Comparison of ENCODE assay signal across 13 cellular contexts in genomic region chr13:32840840-32841713, GRCh38.
DNase-seq lines count a peak whose midpoint lies in the region; ATAC-seq, FAIRE-seq and TF ChIP-seq lines count a peak whose summit lies in the region.
"Had no signal": no experiment of that assay in that cellular context is flagged by ENCODE, and none has a peak within 500 bp of the region (broad histone marks: within the 10 kb centered on the region; RNA-seq: fewer than 3 reads in every experiment).

No MANE protein-coding gene starts in this region.

- H3K27ac ChIP-seq in small intestine (ENCODE audit: low read depth in 1 of 2, low read length in 1 of 2) (no peak overlapping the region), testis (no peak overlapping the region)
- H3K27ac ChIP-seq: cardiac muscle cell had no signal

- H3K4me3 ChIP-seq in small intestine (ENCODE audit: low read depth in 1 of 2, low read length in 2 of 2) (no peak overlapping the region), testis (no peak overlapping the region)
- H3K4me3 ChIP-seq: cardiac muscle cell had no signal

- no peak for FAIRE-seq in small intestine (lab: Jason Lieb, UNC)

- WGBS in small intestine, 3 donors: 72 to 85% (median 76%) methylated on average over 14 of the region's 14 CpGs
- 76 to 78% methylated on average over 14 of the region's 14 CpGs for WGBS in testis, 2 donors

- H3K36me3 Mint-ChIP-seq in natural killer cell treated with Interleukin-12 subunit alpha and Interleukin-12 subunit beta and Interleukin-15 and Interleukin-18, amount 100 ng/mL, for 72 hours: no peaks in the 10 kb centered on the region
- H3K36me3 Mint-ChIP-seq in natural killer cell: no peaks in the 10 kb centered on the region
- H3K36me3 Mint-ChIP-seq: CD14-positive monocyte had no signal

- intact Hi-C loops in natural killer cell (cut with micrococcal nuclease): no loop called here
- intact Hi-C loops in testis (cut with DNase I; ENCODE audit: low total_unique reads): no loop called here

- H3K4me1 ChIP-seq in small intestine (ENCODE audit: control insufficient read depth in 2 of 2, insufficient read depth in 1 of 2, low read depth in 1 of 2, low read length in 1 of 2) (peaks cover 0 to 2% of the 10 kb centered on the region in 2 donors), testis (no peaks in the 10 kb centered on the region)

- no peaks in the 10 kb centered on the region for H3K4me1 Mint-ChIP-seq in natural killer cell treated with Interleukin-12 subunit alpha and Interleukin-12 subunit beta and Interleukin-15 and Interleukin-18, amount 100 ng/mL, for 72 hours (ENCODE audit: low read depth in 2 of 2)
- no peaks in the 10 kb centered on the region for H3K4me1 Mint-ChIP-seq in natural killer cell
- H3K4me1 Mint-ChIP-seq: CD14-positive monocyte had no signal

- no peaks in the 10 kb centered on the region for H3K9me3 Mint-ChIP-seq in natural killer cell treated with Interleukin-12 subunit alpha and Interleukin-12 subunit beta and Interleukin-15 and Interleukin-18, amount 100 ng/mL, for 72 hours
- no peaks in the 10 kb centered on the region for H3K9me3 Mint-ChIP-seq in natural killer cell

- peaks cover 3 to 24% of the 10 kb centered on the region in 2 donors for H3K27me3 Mint-ChIP-seq in natural killer cell treated with Interleukin-12 subunit alpha and Interleukin-12 subunit beta and Interleukin-15 and Interleukin-18, amount 100 ng/mL, for 72 hours
- peaks cover 0 to 6% of the 10 kb centered on the region in 2 donors for H3K27me3 Mint-ChIP-seq in natural killer cell (ENCODE audit: low read depth in 2 of 2)

- H3K27ac Mint-ChIP-seq in natural killer cell treated with Interleukin-12 subunit alpha and Interleukin-12 subunit beta and Interleukin-15 and Interleukin-18, amount 100 ng/mL, for 72 hours: no peak overlapping the region
- H3K27ac Mint-ChIP-seq in natural killer cell: no peak overlapping the region

- TF ChIP-seq CTCF in natural killer cell (IDR thresholded peaks at IDR 0.05) (no peak), testis (IDR thresholded peaks at IDR 0.05) (no peak)

- ATAC-seq in natural killer cell treated with Interleukin-12 subunit alpha and Interleukin-12 subunit beta and Interleukin-15 and Interleukin-18, amount 100 ng/mL, for 72 hours: peak; percentile 28 to 77
- ATAC-seq in natural killer cell (no peak), HG02610 (IDR thresholded peaks at IDR 0.05; ENCODE audit: unreplicated experiment) (peak; percentile 88)

- H3K27me3 ChIP-seq in small intestine (ENCODE audit: control insufficient read depth in 2 of 2, insufficient read depth in 2 of 2, low read length in 2 of 2): no peaks in the 10 kb centered on the region
- no peaks in the 10 kb centered on the region for H3K27me3 ChIP-seq in testis
- H3K27me3 ChIP-seq: cardiac muscle cell had no signal

- TF ChIP-seq POLR2A in testis (IDR thresholded peaks at IDR 0.05): no peak

- no peak for DNase-seq in natural killer cell treated with Interleukin-12 subunit alpha and Interleukin-12 subunit beta and Interleukin-15 and Interleukin-18, amount 100 ng/mL, for 72 hours (ENCODE audit: low spot score)
- DNase-seq in natural killer cell: no peak
- peak; percentile 60 for DNase-seq in NCI-H69 (lab: John Stamatoyannopoulos, UW)
- DNase-seq in SIG-M5 (lab: John Stamatoyannopoulos, UW): no peak
- no peak for DNase-seq in small intestine
- DNase-seq in NCI-H524 (lab: John Stamatoyannopoulos, UW): no peak
- no peak for DNase-seq in testis
- DNase-seq: activated CD8-positive, alpha-beta memory T cell treated with anti-CD3 and anti-CD28 coated beads, Interleukin-2, amount 50 U/mL, for 48 hours; NCI-H1930; retina had no signal

- no peak overlapping the region for H3K4me3 Mint-ChIP-seq in natural killer cell treated with Interleukin-12 subunit alpha and Interleukin-12 subunit beta and Interleukin-15 and Interleukin-18, amount 100 ng/mL, for 72 hours
- no peak overlapping the region for H3K4me3 Mint-ChIP-seq in natural killer cell
- H3K4me3 Mint-ChIP-seq: CD14-positive monocyte had no signal

- no peaks in the 10 kb centered on the region for H3K9me3 ChIP-seq in small intestine (ENCODE audit: control insufficient read depth, low read depth)
- H3K9me3 ChIP-seq in testis: no peaks in the 10 kb centered on the region

- H3K36me3 ChIP-seq in small intestine (ENCODE audit: control insufficient read depth in 2 of 2, insufficient read depth in 2 of 2, low read length in 2 of 2) (no peaks in the 10 kb centered on the region), testis (ENCODE audit: low read depth, missing control alignments) (no peaks in the 10 kb centered on the region)
- H3K36me3 ChIP-seq: cardiac muscle cell had no signal

Comparison
In these comparisons a context has a peak if more than half of its experiments do, and no peak if none do; other contexts are left out.
1. ATAC-seq: peak in natural killer cell treated with Interleukin-12 subunit alpha and Interleukin-12 subunit beta and Interleukin-15 and Interleukin-18, amount 100 ng/mL, for 72 hours (2 of 2) and HG02610 (single experiment); none in natural killer cell (0 of 3).